In the genomic region with DNA sequence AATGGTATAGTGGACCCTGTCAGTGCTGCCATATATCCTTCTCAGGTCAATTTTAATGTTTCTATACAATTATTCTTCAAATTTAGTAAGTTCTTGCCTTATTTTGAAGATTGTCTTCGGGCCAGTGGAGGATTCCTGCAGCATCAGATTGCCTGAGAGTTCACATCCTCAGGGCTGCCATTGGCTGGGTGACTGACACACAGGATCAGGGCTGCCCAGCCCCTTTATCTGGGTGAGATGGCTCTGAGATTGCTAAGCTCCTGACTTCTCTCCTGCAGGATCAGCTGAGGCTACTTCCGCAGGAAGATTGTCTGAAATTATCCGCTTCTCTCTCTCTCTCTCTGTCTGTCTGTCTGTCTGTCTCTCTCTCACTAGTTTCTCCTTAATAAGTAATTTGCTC, we compare ENCODE assay signal across 16 cellular contexts.
DNase-seq lines count a peak whose midpoint lies in the region; ATAC-seq and TF ChIP-seq lines count a peak whose summit lies in the region.
"Had no signal": no experiment of that assay in that cellular context is flagged by ENCODE, and none has a peak within 500 bp of the region (broad histone marks: within the 10 kb centered on the region; RNA-seq: fewer than 3 reads in every experiment).

No MANE protein-coding gene starts in this region.

- no peak overlapping the region for H3K9ac ChIP-seq in neural progenitor cell

- H3K27me3 Mint-ChIP-seq in neural progenitor cell (ENCODE audit: insufficient read depth, low read depth), result peaks cover 2% of the 10 kb centered on the region

- no peaks in the 10 kb centered on the region for H3K4me1 ChIP-seq in neural progenitor cell
- H3K4me1 ChIP-seq: A549, BE2C had no signal

- H3K36me3 Mint-ChIP-seq in neural progenitor cell, result no peaks in the 10 kb centered on the region
- H3K36me3 Mint-ChIP-seq: CD4-positive, alpha-beta memory T cell had no signal

- no peaks in the 10 kb centered on the region for H3F3A ChIP-seq in neural progenitor cell (ENCODE audit: low read depth)

- H3K36me3 ChIP-seq in WERI-Rb-1 (no peaks in the 10 kb centered on the region), neural progenitor cell (no peaks in the 10 kb centered on the region), H7 (replicated peaks; ENCODE audit: control insufficient read depth, insufficient read depth, low read length) (no peaks in the 10 kb centered on the region)
- H3K36me3 ChIP-seq: BE2C had no signal

- H3K4me3 ChIP-seq in WERI-Rb-1 (ENCODE audit: low read depth, low read length) (peak overlapping the region; percentile 19; the same call in 1 of the 2 replicates), neural progenitor cell (no peak overlapping the region), coronary artery (no peak overlapping the region), H7 (ENCODE audit: insufficient read depth, low read depth, low read length) (no peak overlapping the region)
- H3K4me3 ChIP-seq: A549 had no signal

- H2AFZ ChIP-seq in neural progenitor cell (replicated peaks), result no peak overlapping the region

- H3K4me2 ChIP-seq in neural progenitor cell, result no peak overlapping the region
- H3K4me2 ChIP-seq: A549 had no signal

- H3K9me3 ChIP-seq in WERI-Rb-1 (ENCODE audit: severe bottlenecking) (no peaks in the 10 kb centered on the region), neural progenitor cell (ENCODE audit: low read depth) (no peaks in the 10 kb centered on the region)
- H3K9me3 ChIP-seq: A549, BE2C had no signal

- no peak overlapping the region for H3K4me3 Mint-ChIP-seq in neural progenitor cell
- H3K4me3 Mint-ChIP-seq: CD4-positive, alpha-beta memory T cell; HFFc6 had no signal

- peak; percentile 74 for DNase-seq in WERI-Rb-1
- peak; percentile 50 for DNase-seq in ecto neural progenitor cell (ENCODE audit: low spot score)
- peak; percentile 48 for DNase-seq in neural progenitor cell (ENCODE audit: low spot score)
- no peak for DNase-seq in coronary artery (ENCODE audit: low spot score)
- no peak for DNase-seq in H7
- DNase-seq: BE2C; CD4-positive, alpha-beta memory T cell; DMS153; DMS79 treated with DMSO at 0.1 percent for 48 hours; EL; HCEC 1CT; HFFc6 had no signal

- no peaks in the 10 kb centered on the region for H3K79me2 ChIP-seq in neural progenitor cell (ENCODE audit: low read depth)

- no peaks in the 10 kb centered on the region for H3K4me1 Mint-ChIP-seq in neural progenitor cell
- H3K4me1 Mint-ChIP-seq: CD4-positive, alpha-beta memory T cell had no signal

- H3K27me3 ChIP-seq in WERI-Rb-1 (ENCODE audit: insufficient read depth, low read depth, severe bottlenecking) (no peaks in the 10 kb centered on the region), neural progenitor cell (no peaks in the 10 kb centered on the region), H7 (ENCODE audit: control insufficient read depth, insufficient read depth, low read length) (no peaks in the 10 kb centered on the region)
- H3K27me3 ChIP-seq: BE2C had no signal

- no peak overlapping the region for H3K27ac Mint-ChIP-seq in neural progenitor cell
- H3K27ac Mint-ChIP-seq: CD4-positive, alpha-beta memory T cell; HFFc6 had no signal

- ATAC-seq in activated CD4-positive, CD25-positive, alpha-beta regulatory T cell treated with anti-CD3 and anti-CD28 coated beads, Interleukin-2, amount 50 U/mL, for 24 hours, result no peak
- ATAC-seq: A549, HepG2 had no signal

- H4K20me1 ChIP-seq in neural progenitor cell (ENCODE audit: low read depth), result no peaks in the 10 kb centered on the region

- TF ChIP-seq CTCF in WERI-Rb-1 (IDR thresholded peaks at IDR 0.05; ENCODE audit: low read depth, low read length) (no peak), neural progenitor cell (IDR thresholded peaks at IDR 0.05) (no peak), coronary artery (IDR thresholded peaks at IDR 0.05) (no peak)

- no peaks in the 10 kb centered on the region for H3K9me3 Mint-ChIP-seq in neural progenitor cell
- H3K9me3 Mint-ChIP-seq: HFFc6 had no signal

- H3K27ac ChIP-seq in WERI-Rb-1, result no peak overlapping the region
- H3K27ac ChIP-seq in neural progenitor cell, result no peak overlapping the region
- no peak overlapping the region for H3K27ac ChIP-seq in coronary artery
- H3K27ac ChIP-seq: A549, C4-2B had no signal

Comparison
In these comparisons a context has a peak if more than half of its experiments do, and no peak if none do; other contexts are left out.
1. DNase-seq: peak in WERI-Rb-1 (single experiment), ecto neural progenitor cell (single experiment) and neural progenitor cell (single experiment); none in coronary artery (single experiment) and H7 (single experiment).